ENCODE assay signal across 21 cellular contexts in genomic region chr11:109222730-109223129, GRCh38.
"Had no signal": no experiment of that assay in that cellular context is flagged by ENCODE, and none has a peak within 500 bp of the region (broad histone marks: within the 10 kb centered on the region; RNA-seq: fewer than 3 reads in every experiment).

No MANE protein-coding gene starts in this region.

- H3K36me3 ChIP-seq: left lung, pancreas, prostate gland, tibial nerve, uterus had no signal

- H3K27me3 ChIP-seq: left lung, pancreas, tibial nerve, uterus had no signal

- H3K4me3 ChIP-seq: left lung, lung, mucosa of descending colon, pancreas, prostate gland, skin epidermis, tibial nerve, uterus had no signal

- ATAC-seq: left colon; left lung; mucosa of descending colon; naive thymus-derived CD4-positive, alpha-beta T cell; natural killer cell treated with Interleukin-12 subunit alpha and Interleukin-12 subunit beta and Interleukin-15 and Interleukin-18, amount 100 ng/mL, for 72 hours; pancreas; right cardiac atrium; sciatic nerve had no signal

- H3K9me3 ChIP-seq: mucosa of descending colon, pancreas, prostate gland, uterus had no signal

- DNase-seq: hippocampal formation; left colon; left lung; midbrain; mucosa of descending colon; naive thymus-derived CD4-positive, alpha-beta T cell; pancreas; retina; right cardiac atrium; stimulated activated CD4-positive, alpha-beta T cell treated with anti-CD3 and anti-CD28 coated beads, Interleukin-12 subunit alpha, Interleukin-12 subunit beta, amount 100 ng/mL, for 4 hours; stimulated activated CD4-positive, alpha-beta T cell treated with anti-CD3 and anti-CD28 coated beads, Interleukin-15, amount 100 ng/mL, for 24 hours; stimulated activated CD4-positive, alpha-beta T cell treated with anti-CD3 and anti-CD28 coated beads, Interleukin-2, amount 100 ng/mL, for 24 hours; stimulated activated CD4-positive, alpha-beta T cell treated with anti-CD3 and anti-CD28 coated beads, Interleukin-4, amount 100 ng/mL, for 1 hour; stimulated activated naive CD4-positive, alpha-beta T cell; uterus had no signal

- H3K27ac ChIP-seq: left lung, pancreas, prostate gland, skin epidermis, tibial nerve, uterus had no signal

- H3K4me1 ChIP-seq: left lung, pancreas, prostate gland, tibial nerve, uterus had no signal
